8 cellular contexts compared by ENCODE assay signal in the genomic region with DNA sequence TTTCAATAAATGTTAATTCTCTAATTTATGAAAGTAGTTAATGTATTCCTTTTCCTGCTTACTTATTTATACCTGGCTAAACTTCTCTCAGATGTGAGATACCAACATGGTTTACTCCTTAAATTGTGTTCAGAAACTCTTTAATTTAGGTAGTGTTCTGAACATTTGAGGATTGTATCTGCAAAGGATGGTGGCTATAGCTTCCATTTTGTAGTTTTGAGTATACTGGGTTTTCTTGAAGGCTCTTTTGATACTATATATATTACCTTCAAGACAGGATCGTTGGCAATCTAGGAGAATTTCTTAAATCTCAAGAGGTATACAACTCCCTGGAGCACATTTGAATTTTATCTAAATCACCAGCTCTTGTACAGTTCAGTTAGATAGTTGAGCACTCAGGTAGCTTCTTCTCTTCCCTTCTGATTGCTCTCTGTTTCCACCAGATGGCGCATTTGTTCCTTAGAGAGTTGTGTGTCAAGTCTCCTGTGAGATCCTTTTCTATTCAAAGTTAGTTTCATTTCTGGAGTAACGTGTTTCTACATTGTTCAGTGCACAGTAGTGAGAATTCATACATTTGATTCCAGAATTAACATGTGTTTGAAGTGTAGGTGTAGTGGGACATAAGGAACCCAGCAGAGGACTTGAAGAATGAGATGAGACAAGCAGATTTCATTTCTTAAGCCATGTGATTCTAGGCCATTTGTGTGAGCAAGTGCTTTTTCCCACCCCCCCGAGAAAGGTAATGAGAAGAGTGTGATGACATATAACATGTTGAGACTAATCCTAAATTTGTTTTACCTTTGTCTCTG.
DNase-seq lines count a peak whose midpoint lies in the region; ATAC-seq, FAIRE-seq and TF ChIP-seq lines count a peak whose summit lies in the region.
"Not testable (repeated sequence)": the region's sequence is repeated elsewhere in the genome, so short reads cannot be mapped to it uniquely, and the experiment has no call there.

No MANE protein-coding gene starts in this region.

- not testable (repeated sequence) for H2AFZ ChIP-seq in astrocyte (ENCODE audit: low read depth, low read length)

- H4K20me1 ChIP-seq in BLaER1 treated with 17β-estradiol and CSF1 and Interleukin-3, amounts not matched to agents 10 nM and 100 nM, result peaks cover 0 to 65% (median 15%) of the 10 kb centered on the region in 11 experiments; a peak in 13 of 22 replicates
- H4K20me1 ChIP-seq in astrocyte (ENCODE audit: insufficient read depth, low read length), result not testable (repeated sequence)

- H3K4me1 ChIP-seq in BLaER1 treated with 17β-estradiol and CSF1 and Interleukin-3, amounts not matched to agents 10 nM and 100 nM; astrocyte (ENCODE audit: insufficient read depth, low read length): not testable (repeated sequence)

- not testable (repeated sequence) for H3K27ac ChIP-seq in BLaER1 treated with 17β-estradiol and CSF1 and Interleukin-3, amounts not matched to agents 10 nM and 100 nM; astrocyte (ENCODE audit: low read depth, low read length)

- not testable (repeated sequence) for H3K36me3 Mint-ChIP-seq in T-helper 1 cell treated with Interleukin-12 subunit alpha and Interleukin-12 subunit beta and Interleukin-4 antibody, amounts not matched to agents 30 μg/mL and 1 μg/mL, for 36 hours (ENCODE audit: low read depth); astrocyte (ENCODE audit: low read depth, unreplicated experiment)

- not testable (repeated sequence) for TF ChIP-seq CTCF in astrocyte (IDR thresholded peaks at IDR 0.05; ENCODE audit: insufficient read depth, low read depth, low read length)

- H3K27ac Mint-ChIP-seq in T-helper 1 cell treated with Interleukin-12 subunit alpha and Interleukin-12 subunit beta and Interleukin-4 antibody, amounts not matched to agents 30 μg/mL and 1 μg/mL, for 36 hours, result peak overlapping the region; percentile 76
- not testable (repeated sequence) for H3K27ac Mint-ChIP-seq in astrocyte (ENCODE audit: unreplicated experiment)

- not testable (repeated sequence) for H3K27me3 ChIP-seq in BLaER1 treated with 17β-estradiol and CSF1 and Interleukin-3, amounts not matched to agents 10 nM and 100 nM; astrocyte (ENCODE audit: insufficient read depth, low read length)

- not testable (repeated sequence) for H3K4me3 ChIP-seq in BLaER1 treated with 17β-estradiol and CSF1 and Interleukin-3, amounts not matched to agents 10 nM and 100 nM; astrocyte (ENCODE audit: insufficient read depth, low read depth, low read length)

- FAIRE-seq in astrocyte (lab: Jason Lieb, UNC), result peak; percentile 84

- peaks cover 24 to 70% (median 48%) of the 10 kb centered on the region in 11 experiments for H3K36me3 ChIP-seq in BLaER1 treated with 17β-estradiol and CSF1 and Interleukin-3, amounts not matched to agents 10 nM and 100 nM
- not testable (repeated sequence) for H3K36me3 ChIP-seq in astrocyte (ENCODE audit: insufficient read depth, low read length)

- H3K79me2 ChIP-seq in astrocyte (ENCODE audit: insufficient read depth, low read length), result peaks cover 10% of the 10 kb centered on the region

- peak overlapping the region; percentile 64 for H3K4me3 Mint-ChIP-seq in T-helper 1 cell treated with Interleukin-12 subunit alpha and Interleukin-12 subunit beta and Interleukin-4 antibody, amounts not matched to agents 30 μg/mL and 1 μg/mL, for 36 hours
- H3K4me3 Mint-ChIP-seq in astrocyte (ENCODE audit: unreplicated experiment), result peak overlapping the region; percentile 31

- not testable (repeated sequence) for H3K9me3 ChIP-seq in BLaER1 treated with 17β-estradiol and CSF1 and Interleukin-3, amounts not matched to agents 10 nM and 100 nM (replicated peaks in 1 of 11); astrocyte (ENCODE audit: insufficient read depth, low read depth, low read length)

- peak; percentile 80 for ATAC-seq in GM19035 (IDR thresholded peaks at IDR 0.05; ENCODE audit: unreplicated experiment)
- ATAC-seq in HG03159 (IDR thresholded peaks at IDR 0.05; ENCODE audit: unreplicated experiment), result peak; percentile 70
- peak; percentile 57 to 82 for ATAC-seq in left cardiac atrium

- H3K27me3 Mint-ChIP-seq in T-helper 1 cell treated with Interleukin-12 subunit alpha and Interleukin-12 subunit beta and Interleukin-4 antibody, amounts not matched to agents 30 μg/mL and 1 μg/mL, for 36 hours (ENCODE audit: low read depth); astrocyte (ENCODE audit: low read depth, unreplicated experiment): not testable (repeated sequence)

- not testable (repeated sequence) for H3K4me1 Mint-ChIP-seq in T-helper 1 cell treated with Interleukin-12 subunit alpha and Interleukin-12 subunit beta and Interleukin-4 antibody, amounts not matched to agents 30 μg/mL and 1 μg/mL, for 36 hours (ENCODE audit: low read depth); astrocyte (ENCODE audit: low read depth, unreplicated experiment)

- intact Hi-C loops in left cardiac atrium (cut with DNase I), result not testable (repeated sequence)

- H3K9me3 Mint-ChIP-seq in T-helper 1 cell treated with Interleukin-12 subunit alpha and Interleukin-12 subunit beta and Interleukin-4 antibody, amounts not matched to agents 30 μg/mL and 1 μg/mL, for 36 hours; astrocyte (ENCODE audit: unreplicated experiment): not testable (repeated sequence)

- DNase-seq in NCI-H2107 treated with DMSO at 0.1 percent for 48 hours (lab: John Stamatoyannopoulos, UW; ENCODE audit: unreplicated experiment), result peak; percentile 25
- DNase-seq in astrocyte (ENCODE audit: low read depth), result peak; percentile 44
- not testable (repeated sequence) for DNase-seq in left cardiac atrium
- peak; percentile 77 for DNase-seq in renal cortical epithelial cell (ENCODE audit: low read depth)

- peak overlapping the region in 2 of 11 experiments; percentile 41 to 52; a peak in 1 of 22 replicates for H3K9ac ChIP-seq in BLaER1 treated with 17β-estradiol and CSF1 and Interleukin-3, amounts not matched to agents 10 nM and 100 nM
- not testable (repeated sequence) for H3K9ac ChIP-seq in astrocyte (ENCODE audit: low read length)

- H3K4me2 ChIP-seq in BLaER1 treated with 17β-estradiol and CSF1 and Interleukin-3, amounts not matched to agents 10 nM and 100 nM, result peak overlapping the region in 8 of 11 experiments; percentile 26 to 62 (median 46); a peak in 9 of 22 replicates
- peak overlapping the region; percentile 60 for H3K4me2 ChIP-seq in astrocyte (ENCODE audit: low read length)
